ENCODE assay signal across 23 cellular contexts in genomic region chr12:48683534-48683933, GRCh38. TPM values are rescaled to one million over a fixed set of nuclear protein-coding genes. Genes with fewer than 3 reads are reported as not detected.
DNase-seq lines count a peak whose midpoint lies in the region; ATAC-seq and TF ChIP-seq lines count a peak whose summit lies in the region.
"Had no signal": no experiment of that assay in that cellular context is flagged by ENCODE, and none has a peak within 500 bp of the region (broad histone marks: within the 10 kb centered on the region; RNA-seq: fewer than 3 reads in every experiment).

No MANE protein-coding gene starts in this region.

- no peak for TF ChIP-seq CTCF in CD8-positive, alpha-beta T cell (IDR thresholded peaks at IDR 0.05)

- peak overlapping the region; percentile 48 to 99 (median 96) for H3K4me3 Mint-ChIP-seq in CD4-positive, CD25-positive, alpha-beta regulatory T cell
- H3K4me3 Mint-ChIP-seq in CD8-positive, alpha-beta T cell, result peak overlapping the region; percentile 95
- H3K4me3 Mint-ChIP-seq in activated T-helper 1 cell treated with anti-CD3 and anti-CD28 coated beads, Interleukin-12 subunit alpha, Interleukin-12 subunit beta, Interleukin-2, Interleukin-4 antibody, amounts not matched to agents 30 ng/mL and 10 ng/mL and 1 ng/mL, durations not matched to agents 14 hours and 24 hours and 36 hours, result peak overlapping the region; percentile 65
- peak overlapping the region in 5 of 8 donors; percentile 47 to 97 (median 66) for H3K4me3 Mint-ChIP-seq in naive B cell

- H3K36me3 Mint-ChIP-seq in CD4-positive, CD25-positive, alpha-beta regulatory T cell, result peaks cover 18% of the 10 kb centered on the region
- peaks cover 41% of the 10 kb centered on the region for H3K36me3 Mint-ChIP-seq in CD8-positive, alpha-beta T cell
- H3K36me3 Mint-ChIP-seq in activated T-helper 1 cell treated with anti-CD3 and anti-CD28 coated beads, Interleukin-12 subunit alpha, Interleukin-12 subunit beta, Interleukin-2, Interleukin-4 antibody, amounts not matched to agents 30 ng/mL and 10 ng/mL and 1 ng/mL, durations not matched to agents 14 hours and 24 hours and 36 hours (ENCODE audit: low read depth), result peaks cover 40% of the 10 kb centered on the region
- H3K36me3 Mint-ChIP-seq in naive B cell, result peaks cover 3 to 10% of the 10 kb centered on the region in 2 donors

- CTCF ChIA-PET in CD8-positive, alpha-beta T cell (lab: Charles Lee), result no interaction called here

- H3K27me3 Mint-ChIP-seq in CD4-positive, CD25-positive, alpha-beta regulatory T cell, result no peaks in the 10 kb centered on the region
- no peaks in the 10 kb centered on the region for H3K27me3 Mint-ChIP-seq in CD8-positive, alpha-beta T cell (ENCODE audit: low read depth)
- H3K27me3 Mint-ChIP-seq in activated T-helper 1 cell treated with anti-CD3 and anti-CD28 coated beads, Interleukin-12 subunit alpha, Interleukin-12 subunit beta, Interleukin-2, Interleukin-4 antibody, amounts not matched to agents 30 ng/mL and 10 ng/mL and 1 ng/mL, durations not matched to agents 14 hours and 24 hours and 36 hours (ENCODE audit: insufficient read depth), result no peaks in the 10 kb centered on the region
- H3K27me3 Mint-ChIP-seq in naive B cell, result no peaks in the 10 kb centered on the region
- H3K27me3 Mint-ChIP-seq: stimulated activated naive B cell treated with anti-CD40 and anti-IgM and Interleukin-4, amounts not matched to agents 10 μg/mL and 1 μg/mL and 100 μg/mL, for 72 hours had no signal

- no peaks in the 10 kb centered on the region for H3K27me3 ChIP-seq in CD4-positive, CD25-positive, alpha-beta regulatory T cell (ENCODE audit: control insufficient read depth, insufficient read depth, low read length)
- no peaks in the 10 kb centered on the region for H3K27me3 ChIP-seq in CD8-positive, alpha-beta T cell (ENCODE audit: insufficient read depth, low read length)
- H3K27me3 ChIP-seq: heart right ventricle, neutrophil had no signal

- H3K9me3 Mint-ChIP-seq in CD4-positive, CD25-positive, alpha-beta regulatory T cell, result peaks cover 0 to 1% (median 0%) of the 10 kb centered on the region in 7 donors
- H3K9me3 Mint-ChIP-seq in CD8-positive, alpha-beta T cell, result no peaks in the 10 kb centered on the region
- H3K9me3 Mint-ChIP-seq in activated T-helper 1 cell treated with anti-CD3 and anti-CD28 coated beads, Interleukin-12 subunit alpha, Interleukin-12 subunit beta, Interleukin-2, Interleukin-4 antibody, amounts not matched to agents 30 ng/mL and 10 ng/mL and 1 ng/mL, durations not matched to agents 14 hours and 24 hours and 36 hours, result no peaks in the 10 kb centered on the region
- no peaks in the 10 kb centered on the region for H3K9me3 Mint-ChIP-seq in naive B cell
- H3K9me3 Mint-ChIP-seq: stimulated activated naive B cell treated with anti-CD40 and anti-IgM and Interleukin-4, amounts not matched to agents 10 μg/mL and 1 μg/mL and 100 μg/mL, for 72 hours had no signal

- no peak overlapping the region for H3K4me3 ChIP-seq in CD4-positive, CD25-positive, alpha-beta regulatory T cell (ENCODE audit: low read depth, low read length)
- no peak overlapping the region for H3K4me3 ChIP-seq in CD8-positive, alpha-beta T cell (ENCODE audit: low read depth, low read length)

- peaks cover 16 to 42% (median 31%) of the 10 kb centered on the region in 4 donors for H3K4me1 Mint-ChIP-seq in CD4-positive, CD25-positive, alpha-beta regulatory T cell
- H3K4me1 Mint-ChIP-seq in CD8-positive, alpha-beta T cell (ENCODE audit: low read depth), result peaks cover 36% of the 10 kb centered on the region
- H3K4me1 Mint-ChIP-seq in activated T-helper 1 cell treated with anti-CD3 and anti-CD28 coated beads, Interleukin-12 subunit alpha, Interleukin-12 subunit beta, Interleukin-2, Interleukin-4 antibody, amounts not matched to agents 30 ng/mL and 10 ng/mL and 1 ng/mL, durations not matched to agents 14 hours and 24 hours and 36 hours (ENCODE audit: low read depth), result peaks cover 30% of the 10 kb centered on the region
- peaks cover 24 to 32% (median 27%) of the 10 kb centered on the region in 3 donors for H3K4me1 Mint-ChIP-seq in naive B cell

- intact Hi-C loops in CD8-positive, alpha-beta T cell (cut with DNase I, micrococcal nuclease), result loop anchor here (5.0 to 10.0 kb wide), 4 partner anchors 114 to 576 kb away; partner anchors contain the start of genes PRKAG1 (in 1 of the 2) and SENP1 (in 1 of the 2)
- intact Hi-C loops in activated T-helper 1 cell treated with anti-CD3 and anti-CD28 coated beads, Interleukin-12 subunit alpha, Interleukin-12 subunit beta, Interleukin-2, Interleukin-4 antibody, amounts not matched to agents 30 ng/mL and 10 ng/mL and 1 ng/mL, durations not matched to agents 14 hours and 24 hours and 36 hours (cut with micrococcal nuclease), result loop anchor here (2.0 to 5.0 kb wide), 4 partner anchors 15 to 1719 kb away; partner anchors contain the start of genes LARP4 and TUBA1A

- no peaks in the 10 kb centered on the region for H3K9me3 ChIP-seq in CD4-positive, CD25-positive, alpha-beta regulatory T cell (ENCODE audit: control insufficient read depth in 2 of 2, low read length in 2 of 2)
- no peaks in the 10 kb centered on the region for H3K9me3 ChIP-seq in CD8-positive, alpha-beta T cell (ENCODE audit: low read length)
- H3K9me3 ChIP-seq: heart right ventricle, neutrophil, thoracic aorta had no signal

- peaks cover 36% of the 10 kb centered on the region for H3K4me1 ChIP-seq in CD4-positive, CD25-positive, alpha-beta regulatory T cell (ENCODE audit: control insufficient read depth, insufficient read depth, low read length, poor library complexity, severe bottlenecking)
- peaks cover 32% of the 10 kb centered on the region for H3K4me1 ChIP-seq in CD8-positive, alpha-beta T cell (ENCODE audit: insufficient read depth, low read length)

- H3K27ac Mint-ChIP-seq in CD4-positive, CD25-positive, alpha-beta regulatory T cell, result no peak overlapping the region
- no peak overlapping the region for H3K27ac Mint-ChIP-seq in CD8-positive, alpha-beta T cell
- H3K27ac Mint-ChIP-seq in activated T-helper 1 cell treated with anti-CD3 and anti-CD28 coated beads, Interleukin-12 subunit alpha, Interleukin-12 subunit beta, Interleukin-2, Interleukin-4 antibody, amounts not matched to agents 30 ng/mL and 10 ng/mL and 1 ng/mL, durations not matched to agents 14 hours and 24 hours and 36 hours, result no peak overlapping the region
- H3K27ac Mint-ChIP-seq in naive B cell, result no peak overlapping the region
- H3K27ac Mint-ChIP-seq: stimulated activated naive B cell treated with anti-CD40 and anti-IgM and Interleukin-4, amounts not matched to agents 10 μg/mL and 1 μg/mL and 100 μg/mL, for 72 hours had no signal

- H3K27ac ChIP-seq in CD4-positive, CD25-positive, alpha-beta regulatory T cell (ENCODE audit: insufficient read depth, low read length, poor library complexity, severe bottlenecking), result no peak overlapping the region
- H3K27ac ChIP-seq in CD8-positive, alpha-beta T cell (ENCODE audit: low read depth, low read length), result no peak overlapping the region
- H3K27ac ChIP-seq: heart right ventricle, neutrophil, skin epidermis, thoracic aorta had no signal

- POLR2A ChIA-PET in CD8-positive, alpha-beta T cell (lab: Charles Lee), result interaction anchor here (1.2 to 3.3 kb wide), 3 partner anchors 13 to 39 kb away, joined by 3 to 29 read pairs (median 4); partner anchors contain the start of gene CCNT1

- no peak for ATAC-seq in CD4-positive, CD25-positive, alpha-beta regulatory T cell (ENCODE audit: low read depth in 2 of 2)
- no peak for ATAC-seq in CD8-positive, alpha-beta T cell
- no peak for ATAC-seq in naive B cell (ENCODE audit: low read depth in 2 of 2)
- no peak for ATAC-seq in HG02938 (IDR thresholded peaks at IDR 0.05; ENCODE audit: unreplicated experiment)
- ATAC-seq in HG03108 (IDR thresholded peaks at IDR 0.05; ENCODE audit: unreplicated experiment), result no peak
- ATAC-seq: activated CD4-positive, CD25-positive, alpha-beta regulatory T cell treated with anti-CD3 and anti-CD28 coated beads, Interleukin-2, amount 50 U/mL, for 24 hours; heart right ventricle; HepG2; SK-N-SH treated with all-trans-retinoic acid at 6 μM for 48 hours; stimulated activated naive B cell treated with anti-CD40 and anti-IgM and Interleukin-4, amounts not matched to agents 10 μg/mL and 1 μg/mL and 100 μg/mL, for 72 hours had no signal

- peaks cover 18% of the 10 kb centered on the region for H3K36me3 ChIP-seq in CD4-positive, CD25-positive, alpha-beta regulatory T cell (ENCODE audit: control insufficient read depth, insufficient read depth, low read length)
- peaks cover 5% of the 10 kb centered on the region for H3K36me3 ChIP-seq in CD8-positive, alpha-beta T cell (ENCODE audit: insufficient read depth, low read length)
- H3K36me3 ChIP-seq: thoracic aorta had no signal

- DNase-seq in CD4-positive, CD25-positive, alpha-beta regulatory T cell, result no peak
- no peak for DNase-seq in CD8-positive, alpha-beta T cell
- no peak for DNase-seq in activated T-helper 1 cell treated with anti-CD3 and anti-CD28 coated beads, Interleukin-12 subunit alpha, Interleukin-12 subunit beta, Interleukin-2, Interleukin-4 antibody, amounts not matched to agents 30 ng/mL and 10 ng/mL and 1 ng/mL, durations not matched to agents 14 hours and 24 hours and 36 hours (ENCODE audit: low spot score)
- DNase-seq in naive B cell, result no peak
- DNase-seq in AG08395 (ENCODE audit: low spot score), result no peak
- DNase-seq: activated gamma-delta T cell treated with Interleukin-2 at 50 U/mL for 16 hours; aorta; central memory CD4-positive, alpha-beta T cell; heart right ventricle; midbrain; NCI-H1105; NCI-H2029; NCI-H82; stimulated activated CD4-positive, alpha-beta T cell treated with anti-CD3 and anti-CD28 coated beads, Interleukin-2, amount 100 ng/mL, for 24 hours; stimulated activated naive B cell treated with anti-CD40 and anti-IgM and Interleukin-4, amounts not matched to agents 10 μg/mL and 1 μg/mL and 100 μg/mL, for 72 hours had no signal

RNA-seq across cellular contexts. Expression of gene KANSL2, which starts 1.5 kb away (rescaled TPM):
- 116 TPM for total RNA-seq in CD4-positive, CD25-positive, alpha-beta regulatory T cell
- polyA plus RNA-seq in CD4-positive, CD25-positive, alpha-beta regulatory T cell, result 10 to 100 TPM; 30.9 to 40.8 (median 39.7) TPM
- total RNA-seq in CD8-positive, alpha-beta T cell, result 100 to 1,000 TPM; 175 to 179 TPM
- total RNA-seq in activated T-helper 1 cell treated with anti-CD3 and anti-CD28 coated beads, Interleukin-12 subunit alpha, Interleukin-12 subunit beta, Interleukin-2, Interleukin-4 antibody, amounts not matched to agents 30 ng/mL and 10 ng/mL and 1 ng/mL, durations not matched to agents 14 hours and 24 hours and 36 hours, result 65.3 and 66.4 TPM in 2 replicates
- 10 to 100 TPM; 32.5 to 65.2 (median 41.3) TPM for polyA plus RNA-seq in naive B cell (ENCODE audit: low read depth in 6 of 6)

RNA-seq across cellular contexts. Expression of gene CCNT1, which starts 33.0 kb away (rescaled TPM):
- 117 TPM for total RNA-seq in CD4-positive, CD25-positive, alpha-beta regulatory T cell
- 10 to 100 TPM; 11.4 to 21.0 (median 16.1) TPM for polyA plus RNA-seq in CD4-positive, CD25-positive, alpha-beta regulatory T cell
- total RNA-seq in CD8-positive, alpha-beta T cell, result 100 to 1,000 TPM; 127 to 132 TPM
- total RNA-seq in activated T-helper 1 cell treated with anti-CD3 and anti-CD28 coated beads, Interleukin-12 subunit alpha, Interleukin-12 subunit beta, Interleukin-2, Interleukin-4 antibody, amounts not matched to agents 30 ng/mL and 10 ng/mL and 1 ng/mL, durations not matched to agents 14 hours and 24 hours and 36 hours, result 67.2 and 67.7 TPM in 2 replicates
- 10 to 100 TPM; 13.8 to 34.5 (median 26.4) TPM for polyA plus RNA-seq in naive B cell (ENCODE audit: low read depth in 6 of 6)
